8 cellular contexts compared by ENCODE assay signal in genomic region chr20:35617397-35618031, GRCh38. TPM values are rescaled to one million over a fixed set of nuclear protein-coding genes. Genes with fewer than 3 reads are reported as not detected.
DNase-seq lines count a peak whose midpoint lies in the region; FAIRE-seq and TF ChIP-seq lines count a peak whose summit lies in the region.

No MANE protein-coding gene starts in this region.

- peaks cover 12% of the 10 kb centered on the region for H3K4me1 Mint-ChIP-seq in endothelial cell (ENCODE audit: unreplicated experiment)

- peak overlapping the region; percentile 47 to 67 for H3K9ac ChIP-seq in mucosa of rectum (ENCODE audit: low read depth in 1 of 2, low read length in 2 of 2)

- H3K9me3 Mint-ChIP-seq in endothelial cell (ENCODE audit: unreplicated experiment), result no peaks in the 10 kb centered on the region

- TF ChIP-seq CTCF in endothelial cell (IDR thresholded peaks at IDR 0.05; ENCODE audit: unreplicated experiment) (no peak), tibial artery (IDR thresholded peaks at IDR 0.05) (peak in 1 of 2 experiments; percentile 18)

- peak; percentile 16 for DNase-seq in A172 (ENCODE audit: low spot score)
- peak; percentile 56 for DNase-seq in GM12891 (ENCODE audit: insufficient read length, low spot score)
- DNase-seq in NCI-H2029 treated with DMSO at 0.1 percent for 48 hours (lab: John Stamatoyannopoulos, UW), result peak; percentile 40
- DNase-seq in activated CD4-positive, alpha-beta T cell treated with anti-CD3 and anti-CD28 coated beads for 48 hours, result peak; percentile 74
- peak; percentile 48 for DNase-seq in endothelial cell (ENCODE audit: low spot score)
- DNase-seq in tibial artery, result peak; percentile 57 to 87
- no peak for DNase-seq in NK-92 (lab: John Stamatoyannopoulos, UW; ENCODE audit: unreplicated experiment)

- H3K4me3 ChIP-seq in mucosa of rectum (ENCODE audit: low read length in 2 of 2) (peak overlapping the region; percentile 68 to 70), tibial artery (peak overlapping the region; percentile 57 to 70)

- H3K27me3 Mint-ChIP-seq in endothelial cell (ENCODE audit: unreplicated experiment), result peaks cover 12% of the 10 kb centered on the region

- H3K27ac Mint-ChIP-seq in endothelial cell (ENCODE audit: unreplicated experiment), result peak overlapping the region; percentile 88

- FAIRE-seq in GM12891 (lab: Jason Lieb, UNC), result peak; percentile 58

- H3K9me3 ChIP-seq in mucosa of rectum (ENCODE audit: control insufficient read depth in 2 of 2, low read length in 2 of 2), result no peaks in the 10 kb centered on the region
- H3K9me3 ChIP-seq in tibial artery, result no peaks in the 10 kb centered on the region

- H3K36me3 ChIP-seq in mucosa of rectum (ENCODE audit: control insufficient read depth in 2 of 2, insufficient read depth in 2 of 2, low read length in 2 of 2) (no peaks in the 10 kb centered on the region), tibial artery (peaks cover 0 to 13% (median 5%) of the 10 kb centered on the region in 3 donors)

- peak overlapping the region; percentile 89 for H3K4me3 Mint-ChIP-seq in endothelial cell (ENCODE audit: unreplicated experiment)

- H3K27me3 ChIP-seq in mucosa of rectum (ENCODE audit: control insufficient read depth in 2 of 2, insufficient read depth in 2 of 2, low read length in 2 of 2), result no peaks in the 10 kb centered on the region
- no peaks in the 10 kb centered on the region for H3K27me3 ChIP-seq in tibial artery

- TF ChIP-seq POLR2A in GM12891 (IDR thresholded peaks at IDR 0.05; ENCODE audit: low read depth, low read length), result no peak

- H3K36me3 Mint-ChIP-seq in endothelial cell (ENCODE audit: low read depth, unreplicated experiment), result peaks cover 4% of the 10 kb centered on the region

- H3K27ac ChIP-seq in mucosa of rectum (ENCODE audit: low read depth in 2 of 2, low read length in 2 of 2), result peak overlapping the region; percentile 55 to 65
- H3K27ac ChIP-seq in tibial artery, result peak overlapping the region; percentile 77 to 88

- intact Hi-C loops in tibial artery (cut with DNase I; ENCODE audit: low total_unique reads), result loop anchor here (5.0 kb wide), 2 partner anchors 45 to 155 kb away; partner anchors contain the start of genes CPNE1, PHF20 and RBM12

- H3K4me1 ChIP-seq in mucosa of rectum (ENCODE audit: control insufficient read depth in 2 of 2, insufficient read depth in 2 of 2, low read length in 2 of 2), result peaks cover 34 to 36% of the 10 kb centered on the region in 2 donors
- H3K4me1 ChIP-seq in tibial artery, result peaks cover 0 to 39% (median 32%) of the 10 kb centered on the region in 4 donors

TF ChIP-seq in GM12891, 5 proteins besides CTCF, POLR2A, EP300 and RAD21:
- no peak for TF ChIP-seq POLR2AphosphoS5 (IDR thresholded peaks at IDR 0.05; ENCODE audit: low read depth, low read length)

RNA-seq across cellular contexts. Expression of gene SPAG4, which starts 1.9 kb away (rescaled TPM):
- 1.5 and 7.1 TPM in 2 replicates for total RNA-seq in A172 (2014; rRNA removed; shearing (Covaris generic))
- polyA plus RNA-seq in GM12891 (2012; ENCODE audit: low read depth, missing spikeins), result 7.5 TPM
- 15.2 TPM for total RNA-seq in endothelial cell (ENCODE audit: unreplicated experiment)

RNA-seq across cellular contexts. Expression of gene CPNE1, which starts 47.2 kb away (rescaled TPM):
- total RNA-seq in A172 (2014; rRNA removed; shearing (Covaris generic)), result 194 and 195 TPM in 2 replicates
- 160 TPM for polyA plus RNA-seq in GM12891 (2012; ENCODE audit: low read depth, missing spikeins)
- total RNA-seq in endothelial cell (ENCODE audit: unreplicated experiment), result 233 TPM

RNA-seq across cellular contexts. Expression of gene RBM12, which starts 47.2 kb away (rescaled TPM):
- total RNA-seq in A172 (2014; rRNA removed; shearing (Covaris generic)), result 50.9 and 51.3 TPM in 2 replicates
- polyA plus RNA-seq in GM12891 (2012; ENCODE audit: low read depth, missing spikeins), result 34.0 TPM
- total RNA-seq in endothelial cell (ENCODE audit: unreplicated experiment), result 121 TPM
